Comparison of ENCODE assay signal across 15 cellular contexts in the genomic region with DNA sequence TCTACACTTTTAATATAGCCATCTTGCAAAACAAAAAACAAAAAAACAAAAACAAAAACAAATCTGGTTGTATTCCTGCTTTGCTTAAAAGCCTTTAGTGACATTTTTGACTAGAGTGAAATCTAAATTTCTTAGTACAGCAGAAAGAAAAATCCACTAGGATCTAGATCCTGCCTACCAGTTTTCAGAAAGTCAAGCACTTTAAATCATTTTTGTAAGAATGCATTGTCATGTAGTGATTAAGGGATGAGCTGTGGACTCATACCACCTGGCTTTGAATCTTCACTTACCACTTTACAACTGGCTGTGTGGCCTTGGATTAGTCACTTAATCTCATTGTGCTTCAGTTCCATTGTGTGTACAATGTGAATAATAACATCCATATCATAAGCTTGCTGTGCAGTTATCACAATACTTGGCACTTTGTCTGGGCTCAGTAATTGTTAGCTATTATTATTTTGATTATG. TPM values are rescaled to one million over a fixed set of nuclear protein-coding genes. Genes with fewer than 3 reads are reported as not detected.
A peak's percentile ranks its signal among the peaks of the same experiment; 100 is the strongest.
DNase-seq lines count a peak whose midpoint lies in the region; ATAC-seq, FAIRE-seq and TF ChIP-seq lines count a peak whose summit lies in the region.
"Had no signal": no experiment of that assay in that cellular context is flagged by ENCODE, and none has a peak within 500 bp of the region (broad histone marks: within the 10 kb centered on the region; RNA-seq: fewer than 3 reads in every experiment).

No MANE protein-coding gene starts in this region.

- H3K9ac ChIP-seq in astrocyte (ENCODE audit: low read length): no peak overlapping the region

- H3K4me3 Mint-ChIP-seq in activated naive CD8-positive, alpha-beta T cell: no peak overlapping the region
- no peak overlapping the region for H3K4me3 Mint-ChIP-seq in activated naive CD8-positive, alpha-beta T cell treated with anti-CD3 and anti-CD28 coated beads for 36 hours
- no peak overlapping the region for H3K4me3 Mint-ChIP-seq in astrocyte (ENCODE audit: unreplicated experiment)
- H3K4me3 Mint-ChIP-seq: HFFc6 had no signal

- FAIRE-seq in astrocyte (lab: Jason Lieb, UNC) (no peak), small intestine (lab: Jason Lieb, UNC) (no peak)
- FAIRE-seq: endometrium had no signal

- H3K27ac ChIP-seq in astrocyte (ENCODE audit: low read depth, low read length): no peak overlapping the region
- H3K27ac ChIP-seq in small intestine (ENCODE audit: low read depth in 1 of 2, low read length in 1 of 2): no peak overlapping the region
- no peak overlapping the region for H3K27ac ChIP-seq in effector memory CD4-positive, alpha-beta T cell (ENCODE audit: insufficient read depth, low read length, poor library complexity, severe bottlenecking)
- H3K27ac ChIP-seq: thoracic aorta had no signal

- H3K27ac Mint-ChIP-seq in activated naive CD8-positive, alpha-beta T cell: peak overlapping the region; percentile 58
- no peak overlapping the region for H3K27ac Mint-ChIP-seq in activated naive CD8-positive, alpha-beta T cell treated with anti-CD3 and anti-CD28 coated beads for 36 hours
- H3K27ac Mint-ChIP-seq in astrocyte (ENCODE audit: unreplicated experiment): no peak overlapping the region
- H3K27ac Mint-ChIP-seq: HFFc6 had no signal

- H3K4me1 Mint-ChIP-seq in activated naive CD8-positive, alpha-beta T cell (ENCODE audit: low read depth): peaks cover 54% of the 10 kb centered on the region
- H3K4me1 Mint-ChIP-seq in activated naive CD8-positive, alpha-beta T cell treated with anti-CD3 and anti-CD28 coated beads for 36 hours: peaks cover 44% of the 10 kb centered on the region
- peaks cover 9% of the 10 kb centered on the region for H3K4me1 Mint-ChIP-seq in astrocyte (ENCODE audit: low read depth, unreplicated experiment)

- peaks cover 28% of the 10 kb centered on the region for H4K20me1 ChIP-seq in astrocyte (ENCODE audit: insufficient read depth, low read length)

- H3K27me3 Mint-ChIP-seq in activated naive CD8-positive, alpha-beta T cell: no peaks in the 10 kb centered on the region
- H3K27me3 Mint-ChIP-seq in activated naive CD8-positive, alpha-beta T cell treated with anti-CD3 and anti-CD28 coated beads for 36 hours: no peaks in the 10 kb centered on the region
- H3K27me3 Mint-ChIP-seq in astrocyte (ENCODE audit: low read depth, unreplicated experiment): no peaks in the 10 kb centered on the region

- no peaks in the 10 kb centered on the region for H3K36me3 Mint-ChIP-seq in activated naive CD8-positive, alpha-beta T cell
- H3K36me3 Mint-ChIP-seq in activated naive CD8-positive, alpha-beta T cell treated with anti-CD3 and anti-CD28 coated beads for 36 hours: peaks cover 16% of the 10 kb centered on the region
- H3K36me3 Mint-ChIP-seq in astrocyte (ENCODE audit: low read depth, unreplicated experiment): no peaks in the 10 kb centered on the region

- no peak for TF ChIP-seq CTCF in astrocyte (IDR thresholded peaks at IDR 0.05; ENCODE audit: insufficient read depth, low read depth, low read length)

- H3K79me2 ChIP-seq in astrocyte (ENCODE audit: insufficient read depth, low read length): peaks cover 85% of the 10 kb centered on the region

- DNase-seq in activated naive CD8-positive, alpha-beta T cell treated with anti-CD3 and anti-CD28 coated beads for 36 hours: no peak
- DNase-seq in LHCN-M2 (ENCODE audit: low read depth) (peak; percentile 67), astrocyte (ENCODE audit: low read depth) (peak; percentile 29), small intestine (peak; percentile 32), cerebellar cortex (ENCODE audit: low spot score) (no peak)
- no peak for DNase-seq in effector memory CD4-positive, alpha-beta T cell
- DNase-seq: activated CD4-positive, alpha-beta T cell treated with anti-CD3 and anti-CD28 coated beads, Interleukin-2, amount 50 U/mL, for 48 hours; HFFc6; NCI-H1436; NCI-H446; posterior cingulate gyrus had no signal

- H3K9me3 Mint-ChIP-seq in activated naive CD8-positive, alpha-beta T cell (ENCODE audit: low read depth): no peaks in the 10 kb centered on the region
- no peaks in the 10 kb centered on the region for H3K9me3 Mint-ChIP-seq in activated naive CD8-positive, alpha-beta T cell treated with anti-CD3 and anti-CD28 coated beads for 36 hours
- H3K9me3 Mint-ChIP-seq in astrocyte (ENCODE audit: unreplicated experiment): no peaks in the 10 kb centered on the region
- H3K9me3 Mint-ChIP-seq: HFFc6 had no signal

- H3K4me3 ChIP-seq in astrocyte (ENCODE audit: insufficient read depth, low read depth, low read length) (no peak overlapping the region), small intestine (ENCODE audit: low read depth in 1 of 2, low read length in 2 of 2) (no peak overlapping the region)
- H3K4me3 ChIP-seq in effector memory CD4-positive, alpha-beta T cell (ENCODE audit: insufficient read depth, low read depth, low read length, poor library complexity, severe bottlenecking): no peak overlapping the region
- H3K4me3 ChIP-seq: thoracic aorta had no signal

- H2AFZ ChIP-seq in astrocyte (ENCODE audit: low read depth, low read length): no peak overlapping the region

- H3K9me3 ChIP-seq in astrocyte (ENCODE audit: insufficient read depth, low read depth, low read length) (no peaks in the 10 kb centered on the region), small intestine (ENCODE audit: control insufficient read depth, low read depth) (no peaks in the 10 kb centered on the region)
- H3K9me3 ChIP-seq in effector memory CD4-positive, alpha-beta T cell (ENCODE audit: control insufficient read depth, low read length): no peaks in the 10 kb centered on the region
- H3K9me3 ChIP-seq: thoracic aorta had no signal

- no peak overlapping the region for H3K4me2 ChIP-seq in astrocyte (ENCODE audit: low read length)

- H3K4me1 ChIP-seq in astrocyte (ENCODE audit: insufficient read depth, low read length) (peaks cover 3% of the 10 kb centered on the region), small intestine (ENCODE audit: control insufficient read depth in 2 of 2, insufficient read depth in 1 of 2, low read depth in 1 of 2, low read length in 1 of 2) (peaks cover 7 to 14% of the 10 kb centered on the region in 2 donors)
- H3K4me1 ChIP-seq in effector memory CD4-positive, alpha-beta T cell (ENCODE audit: control insufficient read depth, insufficient read depth, low read length, poor library complexity, severe bottlenecking): peaks cover 11% of the 10 kb centered on the region

- H3K27me3 ChIP-seq in astrocyte (ENCODE audit: insufficient read depth, low read length): no peaks in the 10 kb centered on the region
- no peaks in the 10 kb centered on the region for H3K27me3 ChIP-seq in small intestine (ENCODE audit: control insufficient read depth in 2 of 2, insufficient read depth in 2 of 2, low read length in 2 of 2)
- no peaks in the 10 kb centered on the region for H3K27me3 ChIP-seq in effector memory CD4-positive, alpha-beta T cell (replicated peaks; ENCODE audit: control insufficient read depth, insufficient read depth, low read length, poor library complexity, severe bottlenecking)

- ATAC-seq in HG03432 (IDR thresholded peaks at IDR 0.05; ENCODE audit: unreplicated experiment): no peak

- H3K36me3 ChIP-seq in astrocyte (ENCODE audit: insufficient read depth, low read length): no peaks in the 10 kb centered on the region
- no peaks in the 10 kb centered on the region for H3K36me3 ChIP-seq in small intestine (ENCODE audit: control insufficient read depth in 2 of 2, insufficient read depth in 2 of 2, low read length in 2 of 2)
- H3K36me3 ChIP-seq in effector memory CD4-positive, alpha-beta T cell (ENCODE audit: control insufficient read depth, insufficient read depth, low read length): no peaks in the 10 kb centered on the region
- H3K36me3 ChIP-seq: thoracic aorta had no signal

RNA-seq across cellular contexts. Expression of gene MKKS, which starts 4.0 kb away (rescaled TPM):
- total RNA-seq in activated naive CD8-positive, alpha-beta T cell treated with anti-CD3 and anti-CD28 coated beads for 36 hours: 1 to 10 TPM; 7.0 to 7.1 TPM
- 10.6 and 12.6 TPM in 2 replicates for total RNA-seq in LHCN-M2 (2014; rRNA removed)
- polyA plus RNA-seq in LHCN-M2 (2012): 6.1 TPM
- total RNA-seq in astrocyte: 13.4 and 14.2 TPM in 2 replicates
- polyA plus RNA-seq in small intestine: 10 to 100 TPM; 23.6 to 29.1 (median 25.7) TPM

RNA-seq across cellular contexts. Expression of gene SLX4IP, which starts 5.1 kb away (rescaled TPM):
- 1 to 10 TPM; 7.4 to 7.9 TPM for total RNA-seq in activated naive CD8-positive, alpha-beta T cell treated with anti-CD3 and anti-CD28 coated beads for 36 hours
- 6.3 and 7.0 TPM in 2 replicates for total RNA-seq in LHCN-M2 (2014; rRNA removed)
- 1.4 TPM for polyA plus RNA-seq in LHCN-M2 (2012)
- total RNA-seq in astrocyte: 4.7 and 5.3 TPM in 2 replicates
- 1 to 10 TPM; 1.6 to 2.5 (median 2.5) TPM for polyA plus RNA-seq in small intestine

Comparison
In these comparisons a context has a peak if more than half of its experiments do, and no peak if none do; other contexts are left out.
1. DNase-seq: peak in LHCN-M2 (single experiment), astrocyte (single experiment) and small intestine (single experiment); none in activated naive CD8-positive, alpha-beta T cell treated with anti-CD3 and anti-CD28 coated beads for 36 hours (single experiment), effector memory CD4-positive, alpha-beta T cell (0 of 3) and cerebellar cortex (single experiment).